10 cellular contexts compared by ENCODE assay signal in genomic region chr3:152213086-152213674, GRCh38. TPM values are rescaled to one million over a fixed set of nuclear protein-coding genes. Genes with fewer than 3 reads are reported as not detected.
DNase-seq lines count a peak whose midpoint lies in the region; ATAC-seq and TF ChIP-seq lines count a peak whose summit lies in the region.
"Had no signal": no experiment of that assay in that cellular context is flagged by ENCODE, and none has a peak within 500 bp of the region (broad histone marks: within the 10 kb centered on the region; RNA-seq: fewer than 3 reads in every experiment).

No MANE protein-coding gene starts in this region.

- H3K9me1 ChIP-seq in IMR-90 (ENCODE audit: insufficient read depth, low read length) = peaks cover 3% of the 10 kb centered on the region; the same call in 1 of the 2 replicates

- peak overlapping the region; percentile 56 for H3K27ac ChIP-seq in CD4-positive, CD25-positive, alpha-beta regulatory T cell (ENCODE audit: insufficient read depth, low read length, poor library complexity, severe bottlenecking)
- H3K27ac ChIP-seq in IMR-90 (ENCODE audit: insufficient read depth, low read length) (no peak overlapping the region), mammary epithelial cell (ENCODE audit: insufficient read depth, low read depth, low read length) (no peak overlapping the region), neutrophil (peak overlapping the region; percentile 43)

- H3K18ac ChIP-seq in IMR-90 (ENCODE audit: low read depth, low read length) = peak overlapping the region; percentile 84

- H2AK5ac ChIP-seq in IMR-90 (ENCODE audit: low read depth, low read length) = no peak overlapping the region

- H3K27ac Mint-ChIP-seq in CD4-positive, CD25-positive, alpha-beta regulatory T cell = peak overlapping the region; percentile 31 to 99 (median 37)

- no peak for TF ChIP-seq POLR2A in IMR-90 (IDR thresholded peaks at IDR 0.05; ENCODE audit: low read depth, low read length)

- no peak for TF ChIP-seq CTCF in IMR-90 (conservative IDR thresholded peaks at IDR 0.05; ENCODE audit: low read depth, low read length)
- no peak for TF ChIP-seq CTCF in mammary epithelial cell (conservative IDR thresholded peaks at IDR 0.05 in 1 of 2, IDR thresholded peaks at IDR 0.05 in 1 of 2; ENCODE audit: extremely low read depth in 1 of 2, insufficient read depth in 1 of 2, low read depth in 1 of 2, low read length in 2 of 2)
- no peak for TF ChIP-seq CTCF in neutrophil (IDR thresholded peaks at IDR 0.05)

- no peaks in the 10 kb centered on the region for H3K79me2 ChIP-seq in mammary epithelial cell (ENCODE audit: insufficient read depth, low read length)

- no peak overlapping the region for H2AK9ac ChIP-seq in IMR-90 (replicated peaks; ENCODE audit: low read depth, low read length, poor library complexity)

- 0 out of 2 replicates have a peak overlapping the region, but pooled peaks have one; percentile 33 for H3K14ac ChIP-seq in IMR-90 (replicated peaks; ENCODE audit: low read depth, low read length)

- H2BK20ac ChIP-seq in IMR-90 (ENCODE audit: low read depth, low read length) = no peak overlapping the region

- peak overlapping the region; percentile 45; the same call in 1 of the 2 replicates for H3K23ac ChIP-seq in IMR-90 (ENCODE audit: low read depth, low read length)

- no peak for DNase-seq in CD4-positive, CD25-positive, alpha-beta regulatory T cell
- no peak for DNase-seq in IMR-90
- DNase-seq in mammary epithelial cell = no peak
- no peak for DNase-seq in occipital lobe (lab: John Stamatoyannopoulos, UW)
- DNase-seq: NCI-H1105 treated with DMSO at 0.1 percent for 48 hours had no signal

- H3K56ac ChIP-seq in IMR-90 (ENCODE audit: extremely low read depth, insufficient read depth, low read length) = no peak overlapping the region

- peak overlapping the region in 1 of 2 experiments; percentile 9; a peak in 1 of 4 replicates for H4K8ac ChIP-seq in IMR-90 (ENCODE audit: low read depth in 2 of 2, low read length in 2 of 2)

- ATAC-seq in CD4-positive, CD25-positive, alpha-beta regulatory T cell (ENCODE audit: low read depth in 2 of 2) = no peak
- ATAC-seq in IMR-90 (ENCODE audit: low read depth) = peak; percentile 49; the same call in 1 of the 2 replicates
- no peak for ATAC-seq in GM19463 (IDR thresholded peaks at IDR 0.05; ENCODE audit: unreplicated experiment)
- no peak for ATAC-seq in HG02981 (IDR thresholded peaks at IDR 0.05; ENCODE audit: unreplicated experiment)
- ATAC-seq in HG02885 (IDR thresholded peaks at IDR 0.05; ENCODE audit: poor library complexity, unreplicated experiment) = no peak

- H3K4me1 ChIP-seq in CD4-positive, CD25-positive, alpha-beta regulatory T cell (ENCODE audit: control insufficient read depth, insufficient read depth, low read length, poor library complexity, severe bottlenecking) = peaks cover 61% of the 10 kb centered on the region
- peaks cover 4% of the 10 kb centered on the region for H3K4me1 ChIP-seq in IMR-90 (ENCODE audit: control insufficient read depth, insufficient read depth, low read length)
- H3K4me1 ChIP-seq in mammary epithelial cell (ENCODE audit: insufficient read depth, low read length) = no peaks in the 10 kb centered on the region
- H3K4me1 ChIP-seq in neutrophil (ENCODE audit: control insufficient read depth in 1 of 2, insufficient read depth in 1 of 2, low read depth in 1 of 2, low read length in 1 of 2) = peaks cover 9 to 12% of the 10 kb centered on the region in 2 experiments

- peaks cover 30 to 80% (median 63%) of the 10 kb centered on the region in 4 donors for H3K4me1 Mint-ChIP-seq in CD4-positive, CD25-positive, alpha-beta regulatory T cell

- 0 out of 2 replicates have a peak overlapping the region, but pooled peaks have one; percentile 46 for H3K9ac ChIP-seq in IMR-90 (ENCODE audit: low read depth, low read length)
- no peak overlapping the region for H3K9ac ChIP-seq in mammary epithelial cell (ENCODE audit: insufficient read depth, low read length)

- no peaks in the 10 kb centered on the region for H3K27me3 ChIP-seq in CD4-positive, CD25-positive, alpha-beta regulatory T cell (ENCODE audit: control insufficient read depth, insufficient read depth, low read length)
- H3K27me3 ChIP-seq in IMR-90 (ENCODE audit: control insufficient read depth, insufficient read depth, low read length) (no peaks in the 10 kb centered on the region), mammary epithelial cell (ENCODE audit: insufficient read depth, low read length) (no peaks in the 10 kb centered on the region), neutrophil (no peaks in the 10 kb centered on the region)

- no peaks in the 10 kb centered on the region for H3K9me3 Mint-ChIP-seq in CD4-positive, CD25-positive, alpha-beta regulatory T cell

- 0 out of 2 replicates have a peak overlapping the region, but pooled peaks have one; percentile 49 for H4K5ac ChIP-seq in IMR-90 (ENCODE audit: low read depth, low read length)

- H2BK120ac ChIP-seq in IMR-90 (ENCODE audit: low read depth, low read length) = no peak overlapping the region

- no peaks in the 10 kb centered on the region for H3K36me3 Mint-ChIP-seq in CD4-positive, CD25-positive, alpha-beta regulatory T cell

- H3K36me3 ChIP-seq in CD4-positive, CD25-positive, alpha-beta regulatory T cell (ENCODE audit: control insufficient read depth, insufficient read depth, low read length) = no peaks in the 10 kb centered on the region
- H3K36me3 ChIP-seq in IMR-90 (ENCODE audit: control insufficient read depth, insufficient read depth, low read length) (no peaks in the 10 kb centered on the region), mammary epithelial cell (ENCODE audit: insufficient read depth, low read length) (no peaks in the 10 kb centered on the region), neutrophil (no peaks in the 10 kb centered on the region)

- no peak overlapping the region for H3K4me2 ChIP-seq in IMR-90 (ENCODE audit: low read depth, low read length)
- no peak overlapping the region for H3K4me2 ChIP-seq in mammary epithelial cell (ENCODE audit: insufficient read depth, low read depth, low read length)

- H2BK15ac ChIP-seq in IMR-90 (ENCODE audit: low read depth, low read length) = 0 out of 3 replicates have a peak overlapping the region, but pooled peaks have one; percentile 21

- H2BK5ac ChIP-seq in IMR-90 (ENCODE audit: low read depth, low read length, poor library complexity, severe bottlenecking) = no peak overlapping the region

- no peaks in the 10 kb centered on the region for H3K9me3 ChIP-seq in CD4-positive, CD25-positive, alpha-beta regulatory T cell (ENCODE audit: control insufficient read depth in 2 of 2, low read length in 2 of 2)
- H3K9me3 ChIP-seq in IMR-90 (ENCODE audit: control insufficient read depth, insufficient read depth, low read length) (no peaks in the 10 kb centered on the region), mammary epithelial cell (replicated peaks; ENCODE audit: insufficient read depth, low read length) (no peaks in the 10 kb centered on the region), neutrophil (no peaks in the 10 kb centered on the region)

- H3K4ac ChIP-seq in IMR-90 (ENCODE audit: low read depth, low read length) = no peak overlapping the region

- H4K20me1 ChIP-seq in IMR-90 (ENCODE audit: insufficient read depth, low read length) = no peaks in the 10 kb centered on the region
- no peaks in the 10 kb centered on the region for H4K20me1 ChIP-seq in mammary epithelial cell (ENCODE audit: insufficient read depth, low read length)

- BruUV-seq in IMR-90 (replicated peaks; lab: Mats Ljungman, UMichigan) = no TSS peak
- TSS peak; percentile 56 for BruUV-seq in mammary epithelial cell (replicated peaks; lab: Mats Ljungman, UMichigan)

- no peaks in the 10 kb centered on the region for H3K79me1 ChIP-seq in IMR-90 (ENCODE audit: low read depth in 1 of 2, low read length in 2 of 2)

- H4K91ac ChIP-seq in IMR-90 (ENCODE audit: insufficient read depth, low read depth, low read length) = no peak overlapping the region; the same call in 1 of the 2 replicates

- in situ Hi-C loops in IMR-90 (cut with MboI; ENCODE audit: low sequenced_read_pairs) (no loop called here), mammary epithelial cell (cut with MboI; ENCODE audit: low sequenced_read_pairs in 2 of 2) (no loop called here)

- no peaks in the 10 kb centered on the region for H3K27me3 Mint-ChIP-seq in CD4-positive, CD25-positive, alpha-beta regulatory T cell

- H3K4me3 ChIP-seq in CD4-positive, CD25-positive, alpha-beta regulatory T cell (ENCODE audit: low read depth, low read length) = peak overlapping the region; percentile 2
- H3K4me3 ChIP-seq in IMR-90 (ENCODE audit: insufficient read depth, low read depth, low read length) (no peak overlapping the region), mammary epithelial cell (replicated peaks in 1 of 3; ENCODE audit: insufficient read depth in 1 of 3, low read depth in 2 of 3, low read length in 3 of 3) (no peak overlapping the region), neutrophil (ENCODE audit: low read depth in 1 of 2, low read length in 1 of 2) (no peak overlapping the region)
- H3K4me3 ChIP-seq: lung had no signal

- CTCF ChIA-PET in IMR-90 (lab: Yijun Ruan, JAX) = no interaction called here
- CTCF ChIA-PET in mammary epithelial cell (lab: Charles Lee; ENCODE audit: low non-redundant PET) = no interaction called here

- POLR2A ChIA-PET in IMR-90 (lab: Charles Lee; ENCODE audit: unreplicated experiment) = no interaction called here

- no peak for TF ChIP-seq RAD21 in IMR-90 (IDR thresholded peaks at IDR 0.05; ENCODE audit: low read length)

- intact Hi-C loops in IMR-90 (cut with micrococcal nuclease) (loop anchor here (10.0 kb wide), 1 partner anchor 52 kb away; the partner anchor contains the start of gene MBNL1), mammary epithelial cell (cut with micrococcal nuclease) (no loop called here)

- peak overlapping the region in 3 of 4 donors; percentile 10 to 44 (median 18) for H3K4me3 Mint-ChIP-seq in CD4-positive, CD25-positive, alpha-beta regulatory T cell

- no peak overlapping the region for H2AFZ ChIP-seq in IMR-90 (replicated peaks; ENCODE audit: low read length, poor library complexity)
- H2AFZ ChIP-seq in mammary epithelial cell (ENCODE audit: low read depth, low read length) = peak overlapping the region; percentile 44

- dilution Hi-C loops in IMR-90 (cut with HindIII; ENCODE audit: low sequenced_read_pairs, unreplicated experiment) = no loop called here
- dilution Hi-C loops in mammary epithelial cell (cut with HindIII; ENCODE audit: low sequenced_read_pairs) = no loop called here

TF ChIP-seq in IMR-90, 13 proteins besides CTCF, POLR2A, EP300 and RAD21:
- peak; percentile 60 for TF ChIP-seq CEBPB (IDR thresholded peaks at IDR 0.05; ENCODE audit: low read depth, low read length)
- no peak for TF ChIP-seq MAFK (IDR thresholded peaks at IDR 0.05; ENCODE audit: low read depth, low read length)

RNA-seq across cellular contexts. Expression of gene MBNL1, which starts 55.5 kb away (rescaled TPM):
- total RNA-seq in CD4-positive, CD25-positive, alpha-beta regulatory T cell = 726 TPM
- 100 to 1,000 TPM; 221 to 262 (median 237) TPM for polyA plus RNA-seq in CD4-positive, CD25-positive, alpha-beta regulatory T cell
- total RNA-seq in IMR-90 (2012; rRNA removed) = 515 and 664 TPM in 2 replicates
- 127 and 129 TPM in 2 replicates for polyA plus RNA-seq in IMR-90 (2012; rRNA removed)
- polyA plus RNA-seq in IMR-90 (2012; cell fraction: cytosol; rRNA removed) = 41.6 and 47.4 TPM in 2 replicates
- polyA plus RNA-seq in IMR-90 (2012; cell fraction: nucleus; rRNA removed; ENCODE audit: low replicate concordance) = 48.0 and 82.1 TPM in 2 replicates
- total RNA-seq in mammary epithelial cell = 100 to 1,000 TPM; 107 to 188 TPM
- 69.5 TPM for polyA plus RNA-seq in mammary epithelial cell
- polyA minus RNA-seq in mammary epithelial cell = 363 TPM
- total RNA-seq in occipital lobe = 68.5 TPM

Comparison
In these comparisons a context has a peak if more than half of its experiments do, and no peak if none do; other contexts are left out.
1. H3K27ac ChIP-seq: peak in CD4-positive, CD25-positive, alpha-beta regulatory T cell (single experiment) and neutrophil (single experiment); none in IMR-90 (single experiment) and mammary epithelial cell (single experiment).